In genomic region chr3:18774319-18774877, GRCh38 we compare ENCODE assay signal across 16 cellular contexts.
DNase-seq lines count a peak whose midpoint lies in the region; FAIRE-seq and TF ChIP-seq lines count a peak whose summit lies in the region.
"Had no signal": no experiment of that assay in that cellular context is flagged by ENCODE, and none has a peak within 500 bp of the region (broad histone marks: within the 10 kb centered on the region; RNA-seq: fewer than 3 reads in every experiment).

No MANE protein-coding gene starts in this region.

- H3K4me2 ChIP-seq in OCI-LY7 (ENCODE audit: low read length), result no peak overlapping the region
- H3K4me2 ChIP-seq: BLaER1 had no signal

- 55% methylated on average over 2 of the region's 2 CpGs for WGBS in thymus

- H2AFZ ChIP-seq in OCI-LY7 (ENCODE audit: low read length), result peak overlapping the region; percentile 14; the same call in 1 of the 2 replicates

- POLR2A ChIA-PET in OCI-LY7 (lab: Charles Lee), result interaction anchor here (0.7 kb wide), 1 partner anchor 508 kb away, joined by 3 read pairs; no protein-coding TSS in a partner anchor

- TF ChIP-seq CTCF in OCI-LY7 (conservative IDR thresholded peaks at IDR 0.05; ENCODE audit: low read length), result no peak
- TF ChIP-seq CTCF in bronchial epithelial cell (IDR thresholded peaks at IDR 0.05; ENCODE audit: insufficient read depth, low read length, severe bottlenecking), result no peak

- H3K27ac ChIP-seq in OCI-LY7 (ENCODE audit: low read depth, low read length, poor library complexity, severe bottlenecking), result no peak overlapping the region
- H3K27ac ChIP-seq in thymus (ENCODE audit: low read depth), result peak overlapping the region; percentile 1
- H3K27ac ChIP-seq: 22Rv1, BLaER1 had no signal

- no peaks in the 10 kb centered on the region for H3K79me2 ChIP-seq in OCI-LY7 (ENCODE audit: insufficient read depth, low read depth, low read length)

- no peaks in the 10 kb centered on the region for H3K27me3 ChIP-seq in bronchial epithelial cell (ENCODE audit: control insufficient read depth, insufficient read depth, low read length)
- H3K27me3 ChIP-seq in thymus (ENCODE audit: control insufficient read depth, insufficient read depth), result no peaks in the 10 kb centered on the region
- H3K27me3 ChIP-seq: BLaER1 had no signal

- BruUV-seq in OCI-LY7 (replicated peaks; lab: Mats Ljungman, UMichigan), result no TSS peak

- no peaks in the 10 kb centered on the region for H3K9me3 ChIP-seq in OCI-LY7 (ENCODE audit: low read length)
- H3K9me3 ChIP-seq in thymus (ENCODE audit: control insufficient read depth), result no peaks in the 10 kb centered on the region
- H3K9me3 ChIP-seq: BLaER1 had no signal

- H3K36me3 ChIP-seq in OCI-LY7 (ENCODE audit: insufficient read depth, low read length), result no peaks in the 10 kb centered on the region
- no peaks in the 10 kb centered on the region for H3K36me3 ChIP-seq in bronchial epithelial cell (ENCODE audit: control insufficient read depth, insufficient read depth, low read length)
- H3K36me3 ChIP-seq in thymus (ENCODE audit: control insufficient read depth, insufficient read depth), result no peaks in the 10 kb centered on the region
- H3K36me3 ChIP-seq: BLaER1 had no signal

- H3K4me1 ChIP-seq in OCI-LY7 (ENCODE audit: insufficient read depth, low read length, poor library complexity, severe bottlenecking) (peaks cover 10% of the 10 kb centered on the region), thymus (ENCODE audit: control insufficient read depth, insufficient read depth, low read length) (peaks cover 23% of the 10 kb centered on the region)
- H3K4me1 ChIP-seq: BLaER1 had no signal

- H3K4me3 ChIP-seq in OCI-LY7 (ENCODE audit: low read depth, low read length, poor library complexity, severe bottlenecking) (no peak overlapping the region), bronchial epithelial cell (ENCODE audit: low read depth, low read length) (no peak overlapping the region), thymus (ENCODE audit: low read length) (no peak overlapping the region)
- H3K4me3 ChIP-seq: BLaER1 had no signal

- intact Hi-C loops in OCI-LY7 (cut with micrococcal nuclease; ENCODE audit: unreplicated experiment), result no loop called here

- no peak for FAIRE-seq in bronchial epithelial cell (lab: Jason Lieb, UNC)

- CTCF ChIA-PET in OCI-LY7 (lab: Charles Lee; ENCODE audit: unreplicated experiment), result no interaction called here

- DNase-seq in NCI-H146 (lab: John Stamatoyannopoulos, UW), result peak; percentile 31
- no peak for DNase-seq in NCI-H146 treated with DMSO at 0.1 percent for 48 hours (lab: John Stamatoyannopoulos, UW; ENCODE audit: unreplicated experiment)
- DNase-seq in OCI-LY7 (ENCODE audit: low spot score), result no peak
- peak; percentile 33 for DNase-seq in bronchial epithelial cell (ENCODE audit: low read depth)
- DNase-seq in HUDEP-2 (lab: John Stamatoyannopoulos, UW; ENCODE audit: unreplicated experiment in 76 of 76), result no peak
- no peak for DNase-seq in NCI-H187 treated with DMSO at 0.1 percent for 48 hours (lab: John Stamatoyannopoulos, UW)
- DNase-seq: Calu3; CD8-positive, alpha-beta T cell; DMS79 treated with DMSO at 0.1 percent for 48 hours; GF-D8; GOT3; H7; HFFc6 had no signal

- no peaks in the 10 kb centered on the region for H4K20me1 ChIP-seq in OCI-LY7 (ENCODE audit: insufficient read depth, low read length)
- H4K20me1 ChIP-seq: BLaER1 had no signal

- no peaks in the 10 kb centered on the region for H3K9me2 ChIP-seq in OCI-LY7 (ENCODE audit: insufficient read depth, low read length)

Comparison
In these comparisons a context has a peak if more than half of its experiments do, and no peak if none do; other contexts are left out.
1. DNase-seq: peak in NCI-H146 (single experiment) and bronchial epithelial cell (single experiment); none in NCI-H146 treated with DMSO at 0.1 percent for 48 hours (single experiment), OCI-LY7 (single experiment), HUDEP-2 (0 of 76) and NCI-H187 treated with DMSO at 0.1 percent for 48 hours (single experiment).